ENCODE assay signal across 21 cellular contexts in the genomic region with DNA sequence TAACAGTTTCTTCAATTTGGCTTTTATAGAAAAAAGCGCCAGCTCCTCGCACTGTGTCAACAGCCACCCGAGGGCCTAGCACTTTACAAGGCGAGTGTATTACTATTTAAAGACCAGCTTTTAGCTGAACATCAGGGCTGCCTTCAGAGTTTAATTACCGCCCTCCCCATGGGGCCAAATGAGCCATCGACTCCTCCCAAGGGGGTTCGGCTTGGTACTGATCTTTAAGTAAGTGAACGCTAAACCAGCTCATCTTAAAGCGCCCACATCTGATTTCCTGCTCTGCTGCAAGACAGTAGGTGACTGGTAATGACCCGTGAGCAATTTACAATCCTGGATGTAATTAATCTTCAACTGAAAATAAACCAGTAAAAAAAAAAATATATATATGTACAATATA.
A peak's percentile ranks its signal among the peaks of the same experiment; 100 is the strongest.
DNase-seq lines count a peak whose midpoint lies in the region; ATAC-seq and TF ChIP-seq lines count a peak whose summit lies in the region.
"Had no signal": no experiment of that assay in that cellular context is flagged by ENCODE, and none has a peak within 500 bp of the region (broad histone marks: within the 10 kb centered on the region; RNA-seq: fewer than 3 reads in every experiment).

No MANE protein-coding gene starts in this region.

- no peak overlapping the region for H3K4me3 ChIP-seq in breast epithelium
- H3K4me3 ChIP-seq: GM23248, lower lobe of right lung, PC-9, sigmoid colon, upper lobe of right lung had no signal

- intact Hi-C loops in breast epithelium (cut with DNase I; ENCODE audit: low total_unique reads), result no loop called here
- intact Hi-C loops in head of caudate nucleus (cut with DNase I), result no loop called here

- no peak overlapping the region for H3K27ac ChIP-seq in breast epithelium
- H3K27ac ChIP-seq: GM23248, lower lobe of right lung, PC-9, sigmoid colon, upper lobe of right lung had no signal

- TF ChIP-seq POLR2A in breast epithelium (IDR thresholded peaks at IDR 0.05), result no peak

- H3K36me3 Mint-ChIP-seq in brain, result no peaks in the 10 kb centered on the region

- H3K4me1 Mint-ChIP-seq in brain, result peaks cover 15% of the 10 kb centered on the region
- H3K4me1 Mint-ChIP-seq: activated CD4-positive, alpha-beta T cell treated with anti-CD3 and anti-CD28 coated beads, Interleukin-2, amount 10 ng/mL, durations not matched to agents 7 days and 5 days; activated T-helper 17 cell treated with anti-CD3 and anti-CD28 coated beads, Interleukin-2, amount 50 U/mL, for 72 hours had no signal

- no peaks in the 10 kb centered on the region for H3K36me3 ChIP-seq in breast epithelium
- H3K36me3 ChIP-seq: lower lobe of right lung, sigmoid colon, upper lobe of right lung had no signal

- peaks cover 0 to 5% of the 10 kb centered on the region in 2 donors for H3K9me3 ChIP-seq in breast epithelium
- H3K9me3 ChIP-seq: lower lobe of right lung had no signal

- peak; percentile 68 for DNase-seq in COR-L47 (lab: John Stamatoyannopoulos, UW)
- peak; percentile 58 for DNase-seq in NCI-H1092 (lab: John Stamatoyannopoulos, UW)
- peak; percentile 91 for DNase-seq in NCI-H2107 treated with DMSO at 0.1 percent for 48 hours (lab: John Stamatoyannopoulos, UW; ENCODE audit: unreplicated experiment)
- DNase-seq in activated gamma-delta T cell treated with Interleukin-2 at 50 U/mL for 16 hours, result no peak
- no peak for DNase-seq in breast epithelium (ENCODE audit: low spot score in 2 of 2)
- no peak for DNase-seq in head of caudate nucleus
- DNase-seq: activated CD4-positive, alpha-beta T cell treated with anti-CD3 and anti-CD28 coated beads, Interleukin-2, amount 10 ng/mL, durations not matched to agents 7 days and 5 days; C1 segment of cervical spinal cord; effector memory CD8-positive, alpha-beta T cell; GM23248; lower lobe of right lung; NCI-H774; PC-9; posterior cingulate gyrus; SHP77 treated with DMSO at 0.1 percent for 48 hours; sigmoid colon; upper lobe of right lung had no signal

- no peaks in the 10 kb centered on the region for H3K27me3 ChIP-seq in breast epithelium
- H3K27me3 ChIP-seq: sigmoid colon, upper lobe of right lung had no signal

- H3K4me1 ChIP-seq in breast epithelium, result no peaks in the 10 kb centered on the region
- H3K4me1 ChIP-seq: lower lobe of right lung, sigmoid colon, upper lobe of right lung had no signal

- peaks cover 3 to 57% (median 11%) of the 10 kb centered on the region in 5 experiments for H3K9me3 Mint-ChIP-seq in brain

- H3K27me3 Mint-ChIP-seq in brain, result peaks cover 6% of the 10 kb centered on the region
- H3K27me3 Mint-ChIP-seq: activated CD4-positive, alpha-beta T cell treated with anti-CD3 and anti-CD28 coated beads, Interleukin-2, amount 10 ng/mL, durations not matched to agents 7 days and 5 days; activated T-helper 17 cell treated with anti-CD3 and anti-CD28 coated beads, Interleukin-2, amount 50 U/mL, for 72 hours; effector memory CD8-positive, alpha-beta T cell had no signal

- no peak for ATAC-seq in HG03045 (IDR thresholded peaks at IDR 0.05; ENCODE audit: unreplicated experiment)
- ATAC-seq: activated T-helper 17 cell treated with anti-CD3 and anti-CD28 coated beads, Interleukin-2, amount 50 U/mL, for 72 hours; effector memory CD8-positive, alpha-beta T cell; lower lobe of right lung; upper lobe of right lung had no signal

- H3K27ac Mint-ChIP-seq in brain, result peak overlapping the region in 3 of 5 experiments; percentile 78 to 96 (median 83)
- H3K27ac Mint-ChIP-seq: activated CD4-positive, alpha-beta T cell treated with anti-CD3 and anti-CD28 coated beads, Interleukin-2, amount 10 ng/mL, durations not matched to agents 7 days and 5 days; activated T-helper 17 cell treated with anti-CD3 and anti-CD28 coated beads, Interleukin-2, amount 50 U/mL, for 72 hours; effector memory CD8-positive, alpha-beta T cell had no signal

- no peak for TF ChIP-seq CTCF in brain (conservative IDR thresholded peaks at IDR 0.05)
- TF ChIP-seq CTCF in breast epithelium (IDR thresholded peaks at IDR 0.05), result no peak

- peak overlapping the region in 1 of 5 experiments; percentile 6 for H3K4me3 Mint-ChIP-seq in brain
- H3K4me3 Mint-ChIP-seq: activated CD4-positive, alpha-beta T cell treated with anti-CD3 and anti-CD28 coated beads, Interleukin-2, amount 10 ng/mL, durations not matched to agents 7 days and 5 days; activated T-helper 17 cell treated with anti-CD3 and anti-CD28 coated beads, Interleukin-2, amount 50 U/mL, for 72 hours; effector memory CD8-positive, alpha-beta T cell; neural crest cell had no signal

Comparison
In these comparisons a context has a peak if more than half of its experiments do, and no peak if none do; other contexts are left out.
1. DNase-seq: peak in COR-L47 (single experiment), NCI-H1092 (single experiment) and NCI-H2107 treated with DMSO at 0.1 percent for 48 hours (single experiment); none in activated gamma-delta T cell treated with Interleukin-2 at 50 U/mL for 16 hours (single experiment), breast epithelium (0 of 2) and head of caudate nucleus (0 of 42).